ENCODE assay signal across 2 cellular contexts in genomic region chr5:95285406-95285761, GRCh38.
TF ChIP-seq lines count a peak whose summit lies in the region.

No MANE protein-coding gene starts in this region.

TF ChIP-seq in A549, 52 proteins besides CTCF, POLR2A, EP300 and RAD21 (continued from another document):
- TF ChIP-seq KDM1A (IDR thresholded peaks at IDR 0.05; ENCODE audit: low read depth) (no peak), JUNB (IDR thresholded peaks at IDR 0.05) (no peak), ZFP36 (IDR thresholded peaks at IDR 0.05; ENCODE audit: borderline replicate concordance, partially characterized antibody) (no peak), MAFK (IDR thresholded peaks at IDR 0.05; ENCODE audit: partially characterized antibody) (no peak), TFCP2L1 (CRISPR knock-in tag; IDR thresholded peaks at IDR 0.05) (no peak), ZSCAN20 (CRISPR knock-in tag; IDR thresholded peaks at IDR 0.05) (no peak), CHD4 (IDR thresholded peaks at IDR 0.05; ENCODE audit: borderline replicate concordance) (no peak), GATA3 (IDR thresholded peaks at IDR 0.05; ENCODE audit: borderline replicate concordance) (no peak), FOSB (CRISPR knock-in tag; IDR thresholded peaks at IDR 0.05) (no peak), MAZ (IDR thresholded peaks at IDR 0.05; ENCODE audit: borderline replicate concordance, low read depth, low read length) (no peak), CBX8 (IDR thresholded peaks at IDR 0.05) (no peak), KDM5A (IDR thresholded peaks at IDR 0.05) (no peak)
- TF ChIP-seq, protein P1, sequence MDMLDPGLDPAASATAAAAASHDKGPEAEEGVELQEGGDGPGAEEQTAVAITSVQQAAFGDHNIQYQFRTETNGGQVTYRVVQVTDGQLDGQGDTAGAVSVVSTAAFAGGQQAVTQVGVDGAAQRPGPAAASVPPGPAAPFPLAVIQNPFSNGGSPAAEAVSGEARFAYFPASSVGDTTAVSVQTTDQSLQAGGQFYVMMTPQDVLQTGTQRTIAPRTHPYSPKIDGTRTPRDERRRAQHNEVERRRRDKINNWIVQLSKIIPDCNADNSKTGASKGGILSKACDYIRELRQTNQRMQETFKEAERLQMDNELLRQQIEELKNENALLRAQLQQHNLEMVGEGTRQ (IDR thresholded peaks at IDR 0.05): no peak

TF ChIP-seq in HCT116, 20 proteins besides CTCF, POLR2A, EP300 and RAD21 (continued from another document):
- TF ChIP-seq ZBTB33 (IDR thresholded peaks at IDR 0.05; ENCODE audit: extremely low read depth, insufficient replicate concordance, low read length) (no peak), TCF7L2 (IDR thresholded peaks at IDR 0.05; ENCODE audit: borderline replicate concordance, extremely low read depth, insufficient read depth, insufficient read length) (no peak)
